16 cellular contexts compared by ENCODE assay signal in the genomic region with DNA sequence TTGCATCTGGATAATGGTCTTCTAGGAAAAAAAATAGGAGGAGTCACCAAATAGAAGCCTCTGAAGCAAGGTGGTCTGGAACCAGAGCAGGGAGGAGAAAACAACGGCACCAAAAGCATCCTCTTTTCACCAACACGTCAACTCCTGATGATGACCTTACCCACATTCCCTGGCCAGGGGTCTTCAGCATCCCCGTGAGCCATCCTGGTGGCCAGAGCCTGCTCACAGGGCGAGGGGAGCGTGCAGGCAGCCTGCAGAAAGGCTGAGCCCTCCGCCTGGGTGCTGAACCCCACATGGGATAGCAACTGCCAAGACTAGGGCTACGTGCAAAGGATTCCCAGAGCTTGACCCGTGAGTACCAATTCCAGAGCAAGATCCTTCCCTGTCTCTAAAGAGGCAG.
DNase-seq lines count a peak whose midpoint lies in the region; ATAC-seq and TF ChIP-seq lines count a peak whose summit lies in the region.
"Had no signal": no experiment of that assay in that cellular context is flagged by ENCODE, and none has a peak within 500 bp of the region (broad histone marks: within the 10 kb centered on the region; RNA-seq: fewer than 3 reads in every experiment).

No MANE protein-coding gene starts in this region.

- H3K9ac ChIP-seq in SK-N-SH = no peak overlapping the region

- TF ChIP-seq EP300 in SK-N-SH (IDR thresholded peaks at IDR 0.05; ENCODE audit: borderline replicate concordance in 1 of 2, low read depth in 1 of 2, low read length in 1 of 2) = no peak

- no peak for TF ChIP-seq RAD21 in SK-N-SH (IDR thresholded peaks at IDR 0.05; ENCODE audit: low read length)

- POLR2A ChIA-PET in SK-N-SH (lab: Yijun Ruan, JAX) = no interaction called here
- POLR2A ChIA-PET in CD8-positive, alpha-beta memory T cell (lab: Charles Lee) = no interaction called here

- H3K4me1 Mint-ChIP-seq in activated CD8-positive, alpha-beta memory T cell treated with anti-CD3 and anti-CD28 coated beads, Interleukin-2, amount 10 ng/mL, durations not matched to agents 7 days and 5 days = no peaks in the 10 kb centered on the region
- no peaks in the 10 kb centered on the region for H3K4me1 Mint-ChIP-seq in CD8-positive, alpha-beta memory T cell
- H3K4me1 Mint-ChIP-seq: IgD-negative memory B cell had no signal

- DNase-seq in SK-N-SH = peak; percentile 2
- DNase-seq in activated CD8-positive, alpha-beta memory T cell treated with anti-CD3 and anti-CD28 coated beads, Interleukin-2, amount 10 ng/mL, durations not matched to agents 7 days and 5 days = peak; percentile 31
- peak; percentile 9 for DNase-seq in mucosa of gallbladder (ENCODE audit: low spot score)
- DNase-seq in stimulated activated CD8-positive, alpha-beta memory T cell treated with anti-CD3 and anti-CD28 coated beads, Interleukin-4, amount 100 ng/mL, for 48 hours = peak; percentile 5
- DNase-seq in CD8-positive, alpha-beta memory T cell = no peak
- DNase-seq in NCI-H2107 (lab: John Stamatoyannopoulos, UW) = no peak
- no peak for DNase-seq in GM13976 (ENCODE audit: low spot score)
- DNase-seq: NCI-H1417, NCI-H1930, NCI-H2171 treated with DMSO at 0.1 percent for 48 hours, NCI-H774, PC-9 had no signal

- no peaks in the 10 kb centered on the region for H3K27me3 Mint-ChIP-seq in activated CD8-positive, alpha-beta memory T cell treated with anti-CD3 and anti-CD28 coated beads, Interleukin-2, amount 10 ng/mL, durations not matched to agents 7 days and 5 days
- H3K27me3 Mint-ChIP-seq in CD8-positive, alpha-beta memory T cell = peaks cover 5 to 10% of the 10 kb centered on the region in 2 donors

- in situ Hi-C loops in GM13976 (cut with MboI; ENCODE audit: low sequenced_read_pairs, unreplicated experiment) = no loop called here

- H3K4me3 Mint-ChIP-seq in activated CD8-positive, alpha-beta memory T cell treated with anti-CD3 and anti-CD28 coated beads, Interleukin-2, amount 10 ng/mL, durations not matched to agents 7 days and 5 days = no peak overlapping the region
- H3K4me3 Mint-ChIP-seq in CD8-positive, alpha-beta memory T cell = no peak overlapping the region

- no peak overlapping the region for H3K4me3 ChIP-seq in SK-N-SH (ENCODE audit: low read depth in 2 of 2, low read length in 1 of 2)
- no peak overlapping the region for H3K4me3 ChIP-seq in CD8-positive, alpha-beta memory T cell (ENCODE audit: low read length)
- H3K4me3 ChIP-seq: PC-9 had no signal

- no peak for ATAC-seq in SK-N-SH treated with all-trans-retinoic acid at 6 μM for 48 hours
- no peak for ATAC-seq in activated CD8-positive, alpha-beta memory T cell treated with anti-CD3 and anti-CD28 coated beads, Interleukin-2, amount 10 ng/mL, durations not matched to agents 7 days and 5 days
- ATAC-seq: HCT116 had no signal

- H3K9me3 Mint-ChIP-seq in activated CD8-positive, alpha-beta memory T cell treated with anti-CD3 and anti-CD28 coated beads, Interleukin-2, amount 10 ng/mL, durations not matched to agents 7 days and 5 days (ENCODE audit: low read depth) = peaks cover 3% of the 10 kb centered on the region
- peaks cover 0 to 2% (median 2%) of the 10 kb centered on the region in 5 donors for H3K9me3 Mint-ChIP-seq in CD8-positive, alpha-beta memory T cell

- no peaks in the 10 kb centered on the region for H3K9me2 ChIP-seq in SK-N-SH

- no peaks in the 10 kb centered on the region for H3K36me3 Mint-ChIP-seq in activated CD8-positive, alpha-beta memory T cell treated with anti-CD3 and anti-CD28 coated beads, Interleukin-2, amount 10 ng/mL, durations not matched to agents 7 days and 5 days
- H3K36me3 Mint-ChIP-seq in CD8-positive, alpha-beta memory T cell = peaks cover 0 to 4% (median 0%) of the 10 kb centered on the region in 3 donors
- H3K36me3 Mint-ChIP-seq: IgD-negative memory B cell had no signal

- H3K27ac Mint-ChIP-seq in activated CD8-positive, alpha-beta memory T cell treated with anti-CD3 and anti-CD28 coated beads, Interleukin-2, amount 10 ng/mL, durations not matched to agents 7 days and 5 days = no peak overlapping the region
- H3K27ac Mint-ChIP-seq in CD8-positive, alpha-beta memory T cell = peak overlapping the region in 1 of 8 donors; percentile 32
- H3K27ac Mint-ChIP-seq: IgD-negative memory B cell had no signal

- peaks cover 0 to 16% of the 10 kb centered on the region in 2 experiments; a peak in 1 of 4 replicates for H3K4me1 ChIP-seq in SK-N-SH (ENCODE audit: control insufficient read depth in 1 of 2, insufficient read depth in 2 of 2, low read depth in 1 of 2, low read length in 1 of 2)
- no peaks in the 10 kb centered on the region for H3K4me1 ChIP-seq in CD8-positive, alpha-beta memory T cell (ENCODE audit: insufficient read depth, low read length)

- no peaks in the 10 kb centered on the region for H3K36me3 ChIP-seq in SK-N-SH (replicated peaks in 1 of 2; ENCODE audit: control insufficient read depth in 1 of 2, insufficient read depth in 2 of 2, low read length in 1 of 2)
- H3K36me3 ChIP-seq in CD8-positive, alpha-beta memory T cell (ENCODE audit: insufficient read depth, low read length) = no peaks in the 10 kb centered on the region

- CTCF ChIA-PET in SK-N-SH (lab: Yijun Ruan, JAX) = no interaction called here
- CTCF ChIA-PET in activated CD8-positive, alpha-beta memory T cell treated with anti-CD3 and anti-CD28 coated beads, Interleukin-2, amount 10 ng/mL, durations not matched to agents 7 days and 5 days (lab: Charles Lee) = no interaction called here
- CTCF ChIA-PET in CD8-positive, alpha-beta memory T cell (lab: Charles Lee) = no interaction called here

- no peaks in the 10 kb centered on the region for H3K27me3 ChIP-seq in SK-N-SH (ENCODE audit: insufficient read depth)
- H3K27me3 ChIP-seq in CD8-positive, alpha-beta memory T cell (ENCODE audit: insufficient read depth, low read length, poor library complexity, severe bottlenecking) = no peaks in the 10 kb centered on the region

- H2AFZ ChIP-seq in SK-N-SH (ENCODE audit: low read depth) = no peak overlapping the region
- H2AFZ ChIP-seq: PC-9 had no signal

- no peak overlapping the region for H3K27ac ChIP-seq in SK-N-SH (ENCODE audit: low read depth in 2 of 2, low read length in 1 of 2)
- H3K27ac ChIP-seq in CD8-positive, alpha-beta memory T cell (ENCODE audit: low read depth, low read length) = no peak overlapping the region
- H3K27ac ChIP-seq: 22Rv1, PC-9 had no signal

- TF ChIP-seq CTCF in SK-N-SH (IDR thresholded peaks at IDR 0.05) (no peak), GM13976 (IDR thresholded peaks at IDR 0.05; ENCODE audit: borderline replicate concordance, control extremely low read depth, extremely low read depth, insufficient read depth, missing control alignments) (no peak)

- H3K9me3 ChIP-seq in SK-N-SH = no peaks in the 10 kb centered on the region
- H3K9me3 ChIP-seq in CD8-positive, alpha-beta memory T cell (ENCODE audit: low read length) = no peaks in the 10 kb centered on the region

- WGBS in SK-N-SH (ENCODE audit: low lambda C conversion rate) = 66% methylated on average over 2 of the region's 8 CpGs

- H3F3A ChIP-seq in SK-N-SH (replicated peaks; ENCODE audit: insufficient read depth) = no peaks in the 10 kb centered on the region

- H4K20me1 ChIP-seq in SK-N-SH (ENCODE audit: insufficient read depth) = no peaks in the 10 kb centered on the region

- no peak overlapping the region for H3K4me2 ChIP-seq in SK-N-SH
- H3K4me2 ChIP-seq: PC-9 had no signal

- H3K79me2 ChIP-seq in SK-N-SH (ENCODE audit: insufficient read depth) = no peaks in the 10 kb centered on the region

TF ChIP-seq in SK-N-SH, 30 proteins besides CTCF, POLR2A, EP300 and RAD21 (continues in another document):
- TF ChIP-seq MEF2A (IDR thresholded peaks at IDR 0.05; ENCODE audit: borderline replicate concordance, low read depth) = no peak
- TF ChIP-seq EZH2phosphoT487 (IDR thresholded peaks at IDR 0.05; ENCODE audit: borderline replicate concordance, low read depth) = no peak
- TF ChIP-seq FOXM1 (IDR thresholded peaks at IDR 0.05; ENCODE audit: low read depth) = no peak
- no peak for TF ChIP-seq SIN3A (IDR thresholded peaks at IDR 0.05; ENCODE audit: borderline replicate concordance, low read depth, low read length)
- TF ChIP-seq, protein P1, sequence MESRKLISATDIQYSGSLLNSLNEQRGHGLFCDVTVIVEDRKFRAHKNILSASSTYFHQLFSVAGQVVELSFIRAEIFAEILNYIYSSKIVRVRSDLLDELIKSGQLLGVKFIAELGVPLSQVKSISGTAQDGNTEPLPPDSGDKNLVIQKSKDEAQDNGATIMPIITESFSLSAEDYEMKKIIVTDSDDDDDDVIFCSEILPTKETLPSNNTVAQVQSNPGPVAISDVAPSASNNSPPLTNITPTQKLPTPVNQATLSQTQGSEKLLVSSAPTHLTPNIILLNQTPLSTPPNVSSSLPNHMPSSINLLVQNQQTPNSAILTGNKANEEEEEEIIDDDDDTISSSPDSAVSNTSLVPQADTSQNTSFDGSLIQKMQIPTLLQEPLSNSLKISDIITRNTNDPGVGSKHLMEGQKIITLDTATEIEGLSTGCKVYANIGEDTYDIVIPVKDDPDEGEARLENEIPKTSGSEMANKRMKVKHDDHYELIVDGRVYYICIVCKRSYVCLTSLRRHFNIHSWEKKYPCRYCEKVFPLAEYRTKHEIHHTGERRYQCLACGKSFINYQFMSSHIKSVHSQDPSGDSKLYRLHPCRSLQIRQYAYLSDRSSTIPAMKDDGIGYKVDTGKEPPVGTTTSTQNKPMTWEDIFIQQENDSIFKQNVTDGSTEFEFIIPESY (IDR thresholded peaks at IDR 0.05; ENCODE audit: borderline replicate concordance, low read depth) = no peak

TF ChIP-seq in SK-N-SH treated with all-trans-retinoic acid at 6 μM for 48 hours, 23 proteins besides CTCF, POLR2A, EP300 and RAD21 (continues in another document):
- no peak for TF ChIP-seq ZNF565 (CRISPR knock-in tag; conservative IDR thresholded peaks at IDR 0.05; ENCODE audit: low read depth)
- TF ChIP-seq, protein P2, sequence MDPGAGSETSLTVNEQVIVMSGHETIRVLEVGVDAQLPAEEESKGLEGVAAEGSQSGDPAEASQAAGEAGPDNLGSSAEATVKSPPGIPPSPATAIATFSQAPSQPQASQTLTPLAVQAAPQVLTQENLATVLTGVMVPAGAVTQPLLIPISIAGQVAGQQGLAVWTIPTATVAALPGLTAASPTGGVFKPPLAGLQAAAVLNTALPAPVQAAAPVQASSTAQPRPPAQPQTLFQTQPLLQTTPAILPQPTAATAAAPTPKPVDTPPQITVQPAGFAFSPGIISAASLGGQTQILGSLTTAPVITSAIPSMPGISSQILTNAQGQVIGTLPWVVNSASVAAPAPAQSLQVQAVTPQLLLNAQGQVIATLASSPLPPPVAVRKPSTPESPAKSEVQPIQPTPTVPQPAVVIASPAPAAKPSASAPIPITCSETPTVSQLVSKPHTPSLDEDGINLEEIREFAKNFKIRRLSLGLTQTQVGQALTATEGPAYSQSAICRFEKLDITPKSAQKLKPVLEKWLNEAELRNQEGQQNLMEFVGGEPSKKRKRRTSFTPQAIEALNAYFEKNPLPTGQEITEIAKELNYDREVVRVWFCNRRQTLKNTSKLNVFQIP (CRISPR knock-in tag; IDR thresholded peaks at IDR 0.05; ENCODE audit: borderline replicate concordance, low read depth) = no peak

Comparison
In these comparisons a context has a peak if more than half of its experiments do, and no peak if none do; other contexts are left out.
1. DNase-seq: peak in SK-N-SH (single experiment), activated CD8-positive, alpha-beta memory T cell treated with anti-CD3 and anti-CD28 coated beads, Interleukin-2, amount 10 ng/mL, durations not matched to agents 7 days and 5 days (single experiment), mucosa of gallbladder (single experiment) and stimulated activated CD8-positive, alpha-beta memory T cell treated with anti-CD3 and anti-CD28 coated beads, Interleukin-4, amount 100 ng/mL, for 48 hours (single experiment); none in CD8-positive, alpha-beta memory T cell (0 of 5), NCI-H2107 (single experiment) and GM13976 (single experiment).